ENCODE assay signal across 22 cellular contexts in the genomic region with DNA sequence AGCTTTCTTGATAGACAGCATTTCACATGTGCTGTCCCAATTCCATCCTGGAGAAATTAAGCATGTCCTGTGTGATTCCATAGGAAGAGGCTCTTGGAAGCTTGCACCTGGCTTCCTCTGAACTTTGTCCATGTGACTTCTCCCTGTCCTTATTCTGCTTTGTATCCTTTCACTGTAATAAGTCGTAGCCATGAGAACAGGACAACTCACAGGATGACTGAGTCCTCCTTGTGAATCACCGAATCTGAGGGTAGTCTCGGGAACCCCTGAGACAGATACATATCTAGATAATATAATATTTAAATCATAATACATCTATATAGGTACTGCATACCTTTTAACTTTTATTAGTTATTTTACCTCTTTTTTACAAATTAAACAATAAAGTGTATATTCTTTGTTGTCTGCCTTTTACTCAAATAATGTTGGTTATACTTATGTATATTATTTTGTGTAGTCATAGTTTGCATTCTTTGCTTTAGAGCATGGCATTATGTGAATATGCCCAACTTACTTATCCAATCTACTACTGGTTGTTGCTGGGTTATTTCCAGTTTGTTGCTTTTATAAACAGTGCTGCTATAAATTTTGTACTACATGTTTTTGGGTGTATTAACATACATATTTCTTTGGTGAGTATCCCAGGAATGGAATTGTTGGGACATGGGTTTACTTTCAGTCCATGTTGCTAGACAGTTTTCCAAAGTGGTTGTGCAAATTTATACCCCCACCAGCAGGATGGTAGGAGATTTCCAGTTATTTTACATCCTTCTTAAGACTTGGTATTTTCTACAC.
DNase-seq lines count a peak whose midpoint lies in the region; ATAC-seq and TF ChIP-seq lines count a peak whose summit lies in the region.
"Had no signal": no experiment of that assay in that cellular context is flagged by ENCODE, and none has a peak within 500 bp of the region (broad histone marks: within the 10 kb centered on the region; RNA-seq: fewer than 3 reads in every experiment).

No MANE protein-coding gene starts in this region.

- no peak overlapping the region for H3K27ac ChIP-seq in brain microvascular endothelial cell
- no peak overlapping the region for H3K27ac ChIP-seq in suprapubic skin
- no peak overlapping the region for H3K27ac ChIP-seq in right cardiac atrium (ENCODE audit: low read length)
- H3K27ac ChIP-seq: RWPE1 had no signal

- in situ Hi-C loops in brain microvascular endothelial cell (cut with HindIII; ENCODE audit: low pct_ligation_motif_present, low sequenced_read_pairs): no loop called here

- DNase-seq in AG08395 (ENCODE audit: low spot score) (peak; percentile 19), HCEC 1CT (peak; percentile 67), brain microvascular endothelial cell (peak; percentile 20), foreskin fibroblast (peak; percentile 13 to 41), NCI-H146 treated with DMSO at 0.1 percent for 48 hours (lab: John Stamatoyannopoulos, UW; ENCODE audit: unreplicated experiment) (no peak), suprapubic skin (ENCODE audit: low spot score in 2 of 2) (no peak), right cardiac atrium (no peak)
- DNase-seq: ACHN; activated CD4-positive, alpha-beta memory T cell treated with anti-CD3 and anti-CD28 coated beads, Interleukin-2, amount 10 ng/mL, durations not matched to agents 7 days and 5 days; activated T-cell treated with anti-CD3 and anti-CD28 coated beads, Interleukin-2, amount 50 U/mL, for 4 hours; CD8-positive, alpha-beta T cell; cortex of kidney; Karpas-422; NCI-H1092 treated with DMSO at 0.1 percent for 48 hours; NCI-H2107; NCI-H510A treated with DMSO at 0.1 percent for 48 hours; nephron progenitor cell had no signal

- 96% methylated on average over 3 of the region's 3 CpGs for WGBS in suprapubic skin
- 97% methylated on average over 3 of the region's 3 CpGs for WGBS in right cardiac atrium

- TF ChIP-seq EP300 in suprapubic skin (IDR thresholded peaks at IDR 0.05): no peak

- no peak for TF ChIP-seq CTCF in brain microvascular endothelial cell (IDR thresholded peaks at IDR 0.05; ENCODE audit: low read depth, low read length, missing control alignments)
- no peak for TF ChIP-seq CTCF in foreskin fibroblast (IDR thresholded peaks at IDR 0.05; ENCODE audit: low read depth, low read length)
- no peak for TF ChIP-seq CTCF in suprapubic skin (IDR thresholded peaks at IDR 0.05)

- ATAC-seq in right cardiac atrium (no peak), GM21526 (IDR thresholded peaks at IDR 0.05; ENCODE audit: low FRiP score, unreplicated experiment) (no peak)
- ATAC-seq: activated T-cell treated with anti-CD3 and anti-CD28 coated beads, Interleukin-2, amount 50 U/mL, for 4 hours; CD8-positive, alpha-beta T cell; SK-N-SH treated with all-trans-retinoic acid at 6 μM for 48 hours; stimulated activated memory B cell treated with anti-CD40 and anti-IgM and Interleukin-4, amounts not matched to agents 10 μg/mL and 1 μg/mL and 100 μg/mL, for 72 hours; WTC11 had no signal

- H3K4me1 ChIP-seq in suprapubic skin: no peaks in the 10 kb centered on the region
- H3K4me1 ChIP-seq in right cardiac atrium (ENCODE audit: control insufficient read depth, insufficient read depth, low read length): no peaks in the 10 kb centered on the region

- no peak overlapping the region for H3K4me3 ChIP-seq in brain microvascular endothelial cell (ENCODE audit: low read depth, low read length)
- no peak overlapping the region for H3K4me3 ChIP-seq in foreskin fibroblast (ENCODE audit: low read depth in 1 of 2, low read length in 2 of 2)
- H3K4me3 ChIP-seq in suprapubic skin: no peak overlapping the region
- no peak overlapping the region for H3K4me3 ChIP-seq in right cardiac atrium (ENCODE audit: low read length)

- no peaks in the 10 kb centered on the region for H3K9me3 ChIP-seq in suprapubic skin
- no peaks in the 10 kb centered on the region for H3K9me3 ChIP-seq in right cardiac atrium (ENCODE audit: control insufficient read depth, low read length)

- no peak for TF ChIP-seq POLR2A in suprapubic skin (IDR thresholded peaks at IDR 0.05)

- H3K27me3 ChIP-seq in brain microvascular endothelial cell (replicated peaks): no peaks in the 10 kb centered on the region
- H3K27me3 ChIP-seq in suprapubic skin: no peaks in the 10 kb centered on the region
- no peaks in the 10 kb centered on the region for H3K27me3 ChIP-seq in right cardiac atrium (ENCODE audit: control insufficient read depth, insufficient read depth)

- intact Hi-C loops in right cardiac atrium (cut with DNase I): no loop called here

- no peaks in the 10 kb centered on the region for H3K36me3 ChIP-seq in brain microvascular endothelial cell (replicated peaks)
- H3K36me3 ChIP-seq in suprapubic skin: peaks cover 6% of the 10 kb centered on the region

Comparison
In these comparisons a context has a peak if more than half of its experiments do, and no peak if none do; other contexts are left out.
1. DNase-seq: peak in AG08395 (single experiment), HCEC 1CT (single experiment), brain microvascular endothelial cell (single experiment) and foreskin fibroblast (2 of 2); none in NCI-H146 treated with DMSO at 0.1 percent for 48 hours (single experiment), suprapubic skin (0 of 2) and right cardiac atrium (0 of 3).